In the genomic region with DNA sequence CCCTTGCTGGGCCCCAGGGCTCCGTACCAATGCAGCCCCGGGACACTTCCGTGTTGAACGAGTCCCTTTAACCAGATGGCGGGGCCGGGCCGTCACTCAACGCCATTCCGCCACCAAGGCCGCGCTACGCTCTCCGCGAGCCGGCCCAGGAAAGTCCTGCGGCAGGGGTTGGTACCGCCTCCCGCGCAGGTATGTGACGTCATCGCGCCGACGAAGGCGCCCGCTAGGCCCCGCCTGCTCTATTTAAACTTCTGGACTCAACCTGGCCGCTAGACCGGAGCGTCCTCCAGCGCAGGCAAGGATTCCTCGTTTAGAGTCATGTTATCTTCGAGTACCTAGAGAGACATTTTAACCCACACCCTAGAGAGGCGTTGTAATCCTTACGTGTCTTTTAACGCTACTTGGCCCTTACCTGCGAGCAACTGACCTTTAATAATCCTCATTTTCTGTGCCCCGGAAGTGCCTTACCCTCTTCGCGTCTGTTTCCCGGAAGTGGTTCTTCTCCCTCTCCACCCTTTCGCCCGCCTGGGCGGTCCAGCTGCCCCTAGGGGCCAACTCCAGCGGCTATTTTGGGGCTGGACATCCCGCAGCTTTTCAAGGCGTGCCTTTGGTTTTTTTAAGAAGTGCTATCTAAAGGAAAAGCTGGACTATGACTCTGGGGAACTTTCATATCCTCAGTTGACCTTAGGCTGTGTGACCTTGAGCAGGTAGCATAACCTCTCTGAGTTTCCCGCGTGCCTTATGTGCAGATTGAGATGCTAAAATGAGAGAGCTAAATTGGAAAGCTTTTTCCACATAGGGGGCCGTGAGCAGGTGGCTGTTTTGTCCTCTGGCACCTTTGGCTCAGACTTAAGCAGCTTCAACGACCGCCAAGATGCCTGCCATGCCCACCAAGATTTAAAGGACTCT, we compare ENCODE assay signal across 1 cellular context.
TF ChIP-seq lines count a peak whose summit lies in the region.

A gene with protein sequence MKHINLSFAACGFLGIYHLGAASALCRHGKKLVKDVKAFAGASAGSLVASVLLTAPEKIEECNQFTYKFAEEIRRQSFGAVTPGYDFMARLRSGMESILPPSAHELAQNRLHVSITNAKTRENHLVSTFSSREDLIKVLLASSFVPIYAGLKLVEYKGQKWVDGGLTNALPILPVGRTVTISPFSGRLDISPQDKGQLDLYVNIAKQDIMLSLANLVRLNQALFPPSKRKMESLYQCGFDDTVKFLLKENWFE (minus strand): TSS at position 155 of the 909 bp plus-strand sequence. CDS start 1,294 bp downstream, outside the sequence.

TF ChIP-seq in HepG2, 621 proteins besides CTCF, POLR2A, EP300 and RAD21 (continued from another document and continues in another):
- TF ChIP-seq GMEB2 (CRISPR knock-in tag; IDR thresholded peaks at IDR 0.05; ENCODE audit: low read depth) (peak; percentile 39; the same call in 1 of the 2 replicates), REPIN1 (CRISPR knock-in tag; IDR thresholded peaks at IDR 0.05; ENCODE audit: borderline replicate concordance, low read depth) (peak; percentile 33; the same call in 1 of the 2 replicates), ZFX (CRISPR knock-in tag; IDR thresholded peaks at IDR 0.05; ENCODE audit: low read depth) (peak; percentile 92), NFYC (CRISPR knock-in tag; IDR thresholded peaks at IDR 0.05) (peak; percentile 46; the same call in 1 of the 2 replicates), THAP11 (CRISPR knock-in tag; IDR thresholded peaks at IDR 0.05) (peak; percentile 81), BCL6 (CRISPR knock-in tag; IDR thresholded peaks at IDR 0.05) (peak; percentile 27; the same call in 1 of the 2 replicates), ZNF510 (CRISPR knock-in tag; IDR thresholded peaks at IDR 0.05; ENCODE audit: low read depth) (no peak), GATAD1 (CRISPR knock-in tag; IDR thresholded peaks at IDR 0.05) (peak; percentile 86), POLR2G (IDR thresholded peaks at IDR 0.05; ENCODE audit: low read depth, low read length) (peak; percentile 75), SPEN (CRISPR knock-in tag; IDR thresholded peaks at IDR 0.05; ENCODE audit: low read depth) (peak; percentile 55; the same call in 1 of the 2 replicates), CREB1 (IDR thresholded peaks at IDR 0.05) (peak; percentile 99), CREB1 (CRISPR knock-in tag; IDR thresholded peaks at IDR 0.05) (peak; percentile 96), PHF20 (CRISPR knock-in tag; IDR thresholded peaks at IDR 0.05) (peak; percentile 89), NONO (IDR thresholded peaks at IDR 0.05) (no peak), NONO (CRISPR knock-in tag; conservative IDR thresholded peaks at IDR 0.05) (peak; percentile 60; the same call in 1 of the 2 replicates), GABPA (IDR thresholded peaks at IDR 0.05; ENCODE audit: low read depth, low read length) (peak; percentile 73), GABPA (CRISPR knock-in tag; IDR thresholded peaks at IDR 0.05; ENCODE audit: low read depth) (peak; percentile 96), ZNF768 (CRISPR knock-in tag; IDR thresholded peaks at IDR 0.05) (peak; percentile 94), ZNF75D (CRISPR knock-in tag; IDR thresholded peaks at IDR 0.05; ENCODE audit: borderline replicate concordance) (no peak), KDM2A (CRISPR knock-in tag; IDR thresholded peaks at IDR 0.05; ENCODE audit: borderline replicate concordance, low read depth) (peak; percentile 71), KMT2B (CRISPR knock-in tag; IDR thresholded peaks at IDR 0.05) (peak; percentile 77), FOXJ3 (CRISPR knock-in tag; IDR thresholded peaks at IDR 0.05; ENCODE audit: borderline replicate concordance) (no peak), POLR2AphosphoS5 (IDR thresholded peaks at IDR 0.05; ENCODE audit: low read depth, low read length) (peak; percentile 68)
- TF ChIP-seq, protein P1, sequence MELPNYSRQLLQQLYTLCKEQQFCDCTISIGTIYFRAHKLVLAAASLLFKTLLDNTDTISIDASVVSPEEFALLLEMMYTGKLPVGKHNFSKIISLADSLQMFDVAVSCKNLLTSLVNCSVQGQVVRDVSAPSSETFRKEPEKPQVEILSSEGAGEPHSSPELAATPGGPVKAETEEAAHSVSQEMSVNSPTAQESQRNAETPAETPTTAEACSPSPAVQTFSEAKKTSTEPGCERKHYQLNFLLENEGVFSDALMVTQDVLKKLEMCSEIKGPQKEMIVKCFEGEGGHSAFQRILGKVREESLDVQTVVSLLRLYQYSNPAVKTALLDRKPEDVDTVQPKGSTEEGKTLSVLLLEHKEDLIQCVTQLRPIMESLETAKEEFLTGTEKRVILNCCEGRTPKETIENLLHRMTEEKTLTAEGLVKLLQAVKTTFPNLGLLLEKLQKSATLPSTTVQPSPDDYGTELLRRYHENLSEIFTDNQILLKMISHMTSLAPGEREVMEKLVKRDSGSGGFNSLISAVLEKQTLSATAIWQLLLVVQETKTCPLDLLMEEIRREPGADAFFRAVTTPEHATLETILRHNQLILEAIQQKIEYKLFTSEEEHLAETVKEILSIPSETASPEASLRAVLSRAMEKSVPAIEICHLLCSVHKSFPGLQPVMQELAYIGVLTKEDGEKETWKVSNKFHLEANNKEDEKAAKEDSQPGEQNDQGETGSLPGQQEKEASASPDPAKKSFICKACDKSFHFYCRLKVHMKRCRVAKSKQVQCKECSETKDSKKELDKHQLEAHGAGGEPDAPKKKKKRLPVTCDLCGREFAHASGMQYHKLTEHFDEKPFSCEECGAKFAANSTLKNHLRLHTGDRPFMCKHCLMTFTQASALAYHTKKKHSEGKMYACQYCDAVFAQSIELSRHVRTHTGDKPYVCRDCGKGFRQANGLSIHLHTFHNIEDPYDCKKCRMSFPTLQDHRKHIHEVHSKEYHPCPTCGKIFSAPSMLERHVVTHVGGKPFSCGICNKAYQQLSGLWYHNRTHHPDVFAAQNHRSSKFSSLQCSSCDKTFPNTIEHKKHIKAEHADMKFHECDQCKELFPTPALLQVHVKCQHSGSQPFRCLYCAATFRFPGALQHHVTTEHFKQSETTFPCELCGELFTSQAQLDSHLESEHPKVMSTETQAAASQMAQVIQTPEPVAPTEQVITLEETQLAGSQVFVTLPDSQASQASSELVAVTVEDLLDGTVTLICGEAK (IDR thresholded peaks at IDR 0.05), result peak; percentile 59
- TF ChIP-seq, protein P1 (CRISPR knock-in tag; IDR thresholded peaks at IDR 0.05), result no peak
- TF ChIP-seq, protein P2, sequence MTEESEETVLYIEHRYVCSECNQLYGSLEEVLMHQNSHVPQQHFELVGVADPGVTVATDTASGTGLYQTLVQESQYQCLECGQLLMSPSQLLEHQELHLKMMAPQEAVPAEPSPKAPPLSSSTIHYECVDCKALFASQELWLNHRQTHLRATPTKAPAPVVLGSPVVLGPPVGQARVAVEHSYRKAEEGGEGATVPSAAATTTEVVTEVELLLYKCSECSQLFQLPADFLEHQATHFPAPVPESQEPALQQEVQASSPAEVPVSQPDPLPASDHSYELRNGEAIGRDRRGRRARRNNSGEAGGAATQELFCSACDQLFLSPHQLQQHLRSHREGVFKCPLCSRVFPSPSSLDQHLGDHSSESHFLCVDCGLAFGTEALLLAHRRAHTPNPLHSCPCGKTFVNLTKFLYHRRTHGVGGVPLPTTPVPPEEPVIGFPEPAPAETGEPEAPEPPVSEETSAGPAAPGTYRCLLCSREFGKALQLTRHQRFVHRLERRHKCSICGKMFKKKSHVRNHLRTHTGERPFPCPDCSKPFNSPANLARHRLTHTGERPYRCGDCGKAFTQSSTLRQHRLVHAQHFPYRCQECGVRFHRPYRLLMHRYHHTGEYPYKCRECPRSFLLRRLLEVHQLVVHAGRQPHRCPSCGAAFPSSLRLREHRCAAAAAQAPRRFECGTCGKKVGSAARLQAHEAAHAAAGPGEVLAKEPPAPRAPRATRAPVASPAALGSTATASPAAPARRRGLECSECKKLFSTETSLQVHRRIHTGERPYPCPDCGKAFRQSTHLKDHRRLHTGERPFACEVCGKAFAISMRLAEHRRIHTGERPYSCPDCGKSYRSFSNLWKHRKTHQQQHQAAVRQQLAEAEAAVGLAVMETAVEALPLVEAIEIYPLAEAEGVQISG (CRISPR knock-in tag; IDR thresholded peaks at IDR 0.05), result peak; percentile 55
- TF ChIP-seq, protein P3, sequence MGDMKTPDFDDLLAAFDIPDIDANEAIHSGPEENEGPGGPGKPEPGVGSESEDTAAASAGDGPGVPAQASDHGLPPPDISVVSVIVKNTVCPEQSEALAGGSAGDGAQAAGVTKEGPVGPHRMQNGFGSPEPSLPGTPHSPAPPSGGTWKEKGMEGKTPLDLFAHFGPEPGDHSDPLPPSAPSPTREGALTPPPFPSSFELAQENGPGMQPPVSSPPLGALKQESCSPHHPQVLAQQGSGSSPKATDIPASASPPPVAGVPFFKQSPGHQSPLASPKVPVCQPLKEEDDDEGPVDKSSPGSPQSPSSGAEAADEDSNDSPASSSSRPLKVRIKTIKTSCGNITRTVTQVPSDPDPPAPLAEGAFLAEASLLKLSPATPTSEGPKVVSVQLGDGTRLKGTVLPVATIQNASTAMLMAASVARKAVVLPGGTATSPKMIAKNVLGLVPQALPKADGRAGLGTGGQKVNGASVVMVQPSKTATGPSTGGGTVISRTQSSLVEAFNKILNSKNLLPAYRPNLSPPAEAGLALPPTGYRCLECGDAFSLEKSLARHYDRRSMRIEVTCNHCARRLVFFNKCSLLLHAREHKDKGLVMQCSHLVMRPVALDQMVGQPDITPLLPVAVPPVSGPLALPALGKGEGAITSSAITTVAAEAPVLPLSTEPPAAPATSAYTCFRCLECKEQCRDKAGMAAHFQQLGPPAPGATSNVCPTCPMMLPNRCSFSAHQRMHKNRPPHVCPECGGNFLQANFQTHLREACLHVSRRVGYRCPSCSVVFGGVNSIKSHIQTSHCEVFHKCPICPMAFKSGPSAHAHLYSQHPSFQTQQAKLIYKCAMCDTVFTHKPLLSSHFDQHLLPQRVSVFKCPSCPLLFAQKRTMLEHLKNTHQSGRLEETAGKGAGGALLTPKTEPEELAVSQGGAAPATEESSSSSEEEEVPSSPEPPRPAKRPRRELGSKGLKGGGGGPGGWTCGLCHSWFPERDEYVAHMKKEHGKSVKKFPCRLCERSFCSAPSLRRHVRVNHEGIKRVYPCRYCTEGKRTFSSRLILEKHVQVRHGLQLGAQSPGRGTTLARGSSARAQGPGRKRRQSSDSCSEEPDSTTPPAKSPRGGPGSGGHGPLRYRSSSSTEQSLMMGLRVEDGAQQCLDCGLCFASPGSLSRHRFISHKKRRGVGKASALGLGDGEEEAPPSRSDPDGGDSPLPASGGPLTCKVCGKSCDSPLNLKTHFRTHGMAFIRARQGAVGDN (CRISPR knock-in tag; IDR thresholded peaks at IDR 0.05), result peak; percentile 71
- TF ChIP-seq, protein P4, sequence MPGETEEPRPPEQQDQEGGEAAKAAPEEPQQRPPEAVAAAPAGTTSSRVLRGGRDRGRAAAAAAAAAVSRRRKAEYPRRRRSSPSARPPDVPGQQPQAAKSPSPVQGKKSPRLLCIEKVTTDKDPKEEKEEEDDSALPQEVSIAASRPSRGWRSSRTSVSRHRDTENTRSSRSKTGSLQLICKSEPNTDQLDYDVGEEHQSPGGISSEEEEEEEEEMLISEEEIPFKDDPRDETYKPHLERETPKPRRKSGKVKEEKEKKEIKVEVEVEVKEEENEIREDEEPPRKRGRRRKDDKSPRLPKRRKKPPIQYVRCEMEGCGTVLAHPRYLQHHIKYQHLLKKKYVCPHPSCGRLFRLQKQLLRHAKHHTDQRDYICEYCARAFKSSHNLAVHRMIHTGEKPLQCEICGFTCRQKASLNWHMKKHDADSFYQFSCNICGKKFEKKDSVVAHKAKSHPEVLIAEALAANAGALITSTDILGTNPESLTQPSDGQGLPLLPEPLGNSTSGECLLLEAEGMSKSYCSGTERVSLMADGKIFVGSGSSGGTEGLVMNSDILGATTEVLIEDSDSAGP (CRISPR knock-in tag; IDR thresholded peaks at IDR 0.05; ENCODE audit: borderline replicate concordance), result peak; percentile 91
